22 cellular contexts compared by ENCODE assay signal in genomic region chr3:9022305-9022985, GRCh38. TPM values are rescaled to one million over a fixed set of nuclear protein-coding genes. Genes with fewer than 3 reads are reported as not detected.
A peak's percentile ranks its signal among the peaks of the same experiment; 100 is the strongest.
DNase-seq lines count a peak whose midpoint lies in the region; ATAC-seq and TF ChIP-seq lines count a peak whose summit lies in the region.
"Had no signal": no experiment of that assay in that cellular context is flagged by ENCODE, and none has a peak within 500 bp of the region (broad histone marks: within the 10 kb centered on the region; RNA-seq: fewer than 3 reads in every experiment).

No MANE protein-coding gene starts in this region.

- DNase-seq in left cardiac atrium (peak; percentile 25), left ventricle myocardium superior (no peak), A172 (ENCODE audit: low spot score) (no peak), epidermal melanocyte (ENCODE audit: insufficient read length, low spot score) (no peak), nucleus accumbens (lab: John Stamatoyannopoulos, UW) (no peak)
- DNase-seq: DND-41, GDM1, H9, IMR-90, Karpas-422, NCI-H1417 treated with DMSO at 0.1 percent for 48 hours, NCI-H187 treated with DMSO at 0.1 percent for 48 hours, NCI-H2227 treated with DMSO at 0.1 percent for 48 hours, NCI-H510A treated with DMSO at 0.1 percent for 48 hours, NCI-H82, RPMI8226, SHP77 treated with DMSO at 0.1 percent for 48 hours had no signal

- peaks cover 77% of the 10 kb centered on the region for H3K4me1 Mint-ChIP-seq in nephron
- H3K4me1 Mint-ChIP-seq: B cell had no signal

- H3K4me3 Mint-ChIP-seq in nephron = peak overlapping the region in 1 of 3 experiments; percentile 5
- H3K4me3 Mint-ChIP-seq: B cell, H9 had no signal

- H3K27me3 Mint-ChIP-seq in nephron (ENCODE audit: low read depth) = no peaks in the 10 kb centered on the region

- intact Hi-C loops in left cardiac atrium (cut with DNase I) (no loop called here), left ventricle myocardium superior (cut with micrococcal nuclease) (no loop called here)

- H3K36me3 Mint-ChIP-seq in nephron (ENCODE audit: low read depth) = peaks cover 41% of the 10 kb centered on the region

- TF ChIP-seq CTCF in nephron (IDR thresholded peaks at IDR 0.05; ENCODE audit: unreplicated experiment in 3 of 3) = no peak

- peak overlapping the region; percentile 36 to 59 (median 52) for H3K27ac Mint-ChIP-seq in nephron
- H3K27ac Mint-ChIP-seq: B cell had no signal

- ATAC-seq in left cardiac atrium (peak; percentile 32 to 42), left ventricle myocardium superior (no peak), HG03520 (IDR thresholded peaks at IDR 0.05; ENCODE audit: unreplicated experiment) (no peak)

- no peaks in the 10 kb centered on the region for H3K9me3 Mint-ChIP-seq in nephron
- H3K9me3 Mint-ChIP-seq: H9 had no signal

- peak overlapping the region; percentile 76 for H3K27ac ChIP-seq in cingulate gyrus (ENCODE audit: low read depth, low read length)
- H3K27ac ChIP-seq: 22Rv1 had no signal

RNA-seq across cellular contexts. Expression of gene RAD18, which starts 59.2 kb away (rescaled TPM):
- total RNA-seq in left cardiac atrium = 10 to 100 TPM in 1 of 2 donors, 1 to 10 TPM in 1; 4.2 to 13.5 TPM
- total RNA-seq in left ventricle myocardium superior = 8.5 TPM
- 78.9 and 112 TPM in 2 replicates for total RNA-seq in A172 (2014; rRNA removed; shearing (Covaris generic))

Comparison
In these comparisons a context has a peak if more than half of its experiments do, and no peak if none do; other contexts are left out.
1. ATAC-seq: peak in left cardiac atrium (2 of 2); none in left ventricle myocardium superior (single experiment) and HG03520 (single experiment).